In genomic region chr10:121070671-121071070, GRCh38 we compare ENCODE assay signal across 20 cellular contexts.
DNase-seq lines count a peak whose midpoint lies in the region; ATAC-seq and TF ChIP-seq lines count a peak whose summit lies in the region.
"Had no signal": no experiment of that assay in that cellular context is flagged by ENCODE, and none has a peak within 500 bp of the region (broad histone marks: within the 10 kb centered on the region; RNA-seq: fewer than 3 reads in every experiment).

No MANE protein-coding gene starts in this region.

- peaks cover 2% of the 10 kb centered on the region for H3K27me3 Mint-ChIP-seq in progenitor cell of endocrine pancreas
- H3K27me3 Mint-ChIP-seq: stimulated activated naive CD8-positive, alpha-beta T cell treated with anti-CD3 and anti-CD28 coated beads, Interleukin-15, Interleukin-2, amounts not matched to agents 100 ng/mL and 50 ng/mL, for 24 hours had no signal

- peak overlapping the region in 6 of 11 experiments; percentile 79 to 90 (median 88); a peak in 6 of 22 replicates for H3K4me2 ChIP-seq in BLaER1 treated with 17β-estradiol and CSF1 and Interleukin-3, amounts not matched to agents 10 nM and 100 nM

- ATAC-seq in left lung = peak; percentile 86
- ATAC-seq in HG03457 (IDR thresholded peaks at IDR 0.05; ENCODE audit: unreplicated experiment) = no peak
- no peak for ATAC-seq in HG03108 (IDR thresholded peaks at IDR 0.05; ENCODE audit: unreplicated experiment)
- ATAC-seq: activated T-cell treated with anti-CD3 and anti-CD28 coated beads, Interleukin-2, amount 50 U/mL, for 4 hours; body of pancreas; Panc1 had no signal

- intact Hi-C loops in left lung (cut with DNase I) = no loop called here

- H3K36me3 Mint-ChIP-seq in progenitor cell of endocrine pancreas (ENCODE audit: insufficient read depth) = no peaks in the 10 kb centered on the region

- H3K36me3 ChIP-seq in BLaER1 treated with 17β-estradiol and CSF1 and Interleukin-3, amounts not matched to agents 10 nM and 100 nM = no peaks in the 10 kb centered on the region
- no peaks in the 10 kb centered on the region for H3K36me3 ChIP-seq in left lung

- H3K27ac Mint-ChIP-seq in progenitor cell of endocrine pancreas = peak overlapping the region; percentile 64
- H3K27ac Mint-ChIP-seq: activated CD4-positive, alpha-beta T cell treated with anti-CD3 and anti-CD28 coated beads, Interleukin-2, amount 10 ng/mL, durations not matched to agents 7 days and 5 days; stimulated activated naive CD8-positive, alpha-beta T cell treated with anti-CD3 and anti-CD28 coated beads, Interleukin-15, Interleukin-2, amounts not matched to agents 100 ng/mL and 50 ng/mL, for 24 hours had no signal

- H3K9ac ChIP-seq in BLaER1 treated with 17β-estradiol and CSF1 and Interleukin-3, amounts not matched to agents 10 nM and 100 nM = no peak overlapping the region

- no peaks in the 10 kb centered on the region for H3K27me3 ChIP-seq in BLaER1 treated with 17β-estradiol and CSF1 and Interleukin-3, amounts not matched to agents 10 nM and 100 nM
- no peaks in the 10 kb centered on the region for H3K27me3 ChIP-seq in left lung
- H3K27me3 ChIP-seq: body of pancreas had no signal

- H3K4me3 Mint-ChIP-seq in progenitor cell of endocrine pancreas (ENCODE audit: low read depth) = no peak overlapping the region
- H3K4me3 Mint-ChIP-seq: activated CD4-positive, alpha-beta T cell treated with anti-CD3 and anti-CD28 coated beads, Interleukin-2, amount 10 ng/mL, durations not matched to agents 7 days and 5 days; activated T-cell treated with anti-CD3 and anti-CD28 coated beads, Interleukin-2, amount 50 U/mL, for 4 hours; stimulated activated naive CD8-positive, alpha-beta T cell treated with anti-CD3 and anti-CD28 coated beads, Interleukin-15, Interleukin-2, amounts not matched to agents 100 ng/mL and 50 ng/mL, for 24 hours had no signal

- peaks cover 10 to 58% (median 26%) of the 10 kb centered on the region in 10 experiments for H3K4me1 ChIP-seq in BLaER1 treated with 17β-estradiol and CSF1 and Interleukin-3, amounts not matched to agents 10 nM and 100 nM
- H3K4me1 ChIP-seq in left lung = peaks cover 0 to 4% of the 10 kb centered on the region in 2 donors
- H3K4me1 ChIP-seq: body of pancreas had no signal

- no peak for TF ChIP-seq CTCF in LNCaP clone FGC (IDR thresholded peaks at IDR 0.05; ENCODE audit: control insufficient read depth, extremely low read depth, insufficient read depth)
- TF ChIP-seq CTCF in left lung (IDR thresholded peaks at IDR 0.05) = no peak
- TF ChIP-seq CTCF in progenitor cell of endocrine pancreas (IDR thresholded peaks at IDR 0.05; ENCODE audit: unreplicated experiment) = no peak

- peaks cover 15% of the 10 kb centered on the region for H3K4me1 Mint-ChIP-seq in progenitor cell of endocrine pancreas (ENCODE audit: low read depth)
- H3K4me1 Mint-ChIP-seq: activated CD4-positive, alpha-beta T cell treated with anti-CD3 and anti-CD28 coated beads, Interleukin-2, amount 10 ng/mL, durations not matched to agents 7 days and 5 days had no signal

- H4K20me1 ChIP-seq in BLaER1 treated with 17β-estradiol and CSF1 and Interleukin-3, amounts not matched to agents 10 nM and 100 nM = no peaks in the 10 kb centered on the region

- peaks cover 0 to 8% (median 0%) of the 10 kb centered on the region in 11 experiments; a peak in 3 of 22 replicates for H3K9me3 ChIP-seq in BLaER1 treated with 17β-estradiol and CSF1 and Interleukin-3, amounts not matched to agents 10 nM and 100 nM (replicated peaks in 1 of 11)
- H3K9me3 ChIP-seq in left lung = no peaks in the 10 kb centered on the region
- H3K9me3 ChIP-seq: body of pancreas had no signal

- peak overlapping the region in 2 of 11 experiments; percentile 8 to 11; a peak in 1 of 22 replicates for H3K27ac ChIP-seq in BLaER1 treated with 17β-estradiol and CSF1 and Interleukin-3, amounts not matched to agents 10 nM and 100 nM
- peak overlapping the region; percentile 15 to 53 for H3K27ac ChIP-seq in left lung
- H3K27ac ChIP-seq: body of pancreas had no signal

- no peak overlapping the region for H3K4me3 ChIP-seq in BLaER1 treated with 17β-estradiol and CSF1 and Interleukin-3, amounts not matched to agents 10 nM and 100 nM
- H3K4me3 ChIP-seq in LNCaP clone FGC (ENCODE audit: low read depth, low read length) = no peak overlapping the region
- H3K4me3 ChIP-seq in left lung = no peak overlapping the region
- H3K4me3 ChIP-seq: body of pancreas, lung had no signal

- peak; percentile 54 for DNase-seq in LNCaP clone FGC (ENCODE audit: low read depth)
- no peak for DNase-seq in left lung
- no peak for DNase-seq in progenitor cell of endocrine pancreas (ENCODE audit: low spot score, unreplicated experiment)
- DNase-seq in NCI-H774 (lab: John Stamatoyannopoulos, UW) = no peak
- no peak for DNase-seq in activated gamma-delta T cell (lab: John Stamatoyannopoulos, UW)
- DNase-seq: activated CD4-positive, alpha-beta T cell treated with anti-CD3 and anti-CD28 coated beads, Interleukin-2, amount 10 ng/mL, durations not matched to agents 7 days and 5 days; activated naive CD4-positive, alpha-beta T cell treated with Interleukin-2 at 50 U/mL for 16 hours; activated T-cell treated with anti-CD3 and anti-CD28 coated beads, Interleukin-2, amount 50 U/mL, for 4 hours; COR-L47; glutamatergic neuron; NCI-H1436 treated with DMSO at 0.1 percent for 48 hours; NCI-H524 treated with DMSO at 0.1 percent for 48 hours; T-helper 9 cell had no signal

- H3K9me3 Mint-ChIP-seq in progenitor cell of endocrine pancreas (ENCODE audit: low read depth) = peaks cover 3% of the 10 kb centered on the region
- H3K9me3 Mint-ChIP-seq: activated CD4-positive, alpha-beta T cell treated with anti-CD3 and anti-CD28 coated beads, Interleukin-2, amount 10 ng/mL, durations not matched to agents 7 days and 5 days; activated T-cell treated with anti-CD3 and anti-CD28 coated beads, Interleukin-2, amount 50 U/mL, for 4 hours had no signal
